In genomic region chr19:51098366-51099069, GRCh38 we compare ENCODE assay signal across 1 cellular context.
TF ChIP-seq lines count a peak whose summit lies in the region.

No MANE protein-coding gene starts in this region.

TF ChIP-seq in H1, 55 proteins besides CTCF, POLR2A, EP300 and RAD21:
- TF ChIP-seq SP4 (IDR thresholded peaks at IDR 0.05; ENCODE audit: low read length) (no peak), SAP30 (IDR thresholded peaks at IDR 0.05; ENCODE audit: insufficient read depth, insufficient replicate concordance, low read length) (no peak), MAX (IDR thresholded peaks at IDR 0.05) (peak; percentile 31; the same call in 1 of the 2 replicates)
TF ChIP-seq in H1: peak in this region for 1.
